ENCODE assay signal across 8 cellular contexts in the genomic region with DNA sequence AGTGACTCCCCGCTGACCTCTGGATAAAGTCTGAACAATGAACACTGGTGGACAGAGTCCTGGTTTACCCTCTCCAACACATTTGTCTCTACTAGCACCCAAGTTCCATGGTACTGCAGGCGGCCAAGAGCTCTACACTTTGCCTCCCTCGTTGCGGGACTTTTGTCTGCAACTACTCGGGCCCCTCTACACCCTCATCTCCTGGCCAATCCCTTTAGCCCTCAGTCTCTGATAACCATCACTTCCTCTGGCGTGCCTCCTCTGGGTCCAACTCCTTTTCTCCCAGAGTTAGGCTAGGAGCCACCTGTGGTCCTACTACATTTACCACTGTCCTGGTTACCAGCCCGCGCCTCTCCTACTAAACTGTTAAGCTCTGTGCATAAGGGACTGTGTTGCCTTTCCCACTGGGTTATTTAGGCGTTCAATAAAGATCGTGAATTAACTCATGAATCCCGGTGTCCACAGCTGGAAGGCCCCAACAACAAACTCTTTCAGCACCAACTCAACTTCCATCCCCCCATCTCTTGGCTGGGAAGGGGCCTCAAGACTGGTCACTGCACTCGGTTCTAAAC. TPM values are rescaled to one million over a fixed set of nuclear protein-coding genes. Genes with fewer than 3 reads are reported as not detected.
DNase-seq lines count a peak whose midpoint lies in the region; ATAC-seq lines count a peak whose summit lies in the region.

No MANE protein-coding gene starts in this region.

- H3K27ac Mint-ChIP-seq in activated naive CD4-positive, alpha-beta T cell treated with anti-CD3 and anti-CD28 coated beads, Interleukin-2, amount 50 U/mL, for 72 hours, result peak overlapping the region; percentile 98

- H3K27me3 ChIP-seq in BLaER1, result no peaks in the 10 kb centered on the region
- no peaks in the 10 kb centered on the region for H3K27me3 ChIP-seq in iPS-15b (ENCODE audit: control insufficient read depth, insufficient read depth, low read length)

- H3K9ac ChIP-seq in BLaER1 (peak overlapping the region; percentile 87), iPS-15b (ENCODE audit: low read depth, low read length) (peak overlapping the region; percentile 85)

- H3K36me3 Mint-ChIP-seq in activated naive CD4-positive, alpha-beta T cell treated with anti-CD3 and anti-CD28 coated beads, Interleukin-2, amount 50 U/mL, for 72 hours, result peaks cover 19 to 23% of the 10 kb centered on the region in 2 donors

- H3K4me3 ChIP-seq in BLaER1 (peak overlapping the region; percentile 86), iPS-15b (ENCODE audit: low read depth, low read length) (peak overlapping the region; percentile 57), skin epidermis (peak overlapping the region; percentile 61 to 90 (median 71))

- H3K36me3 ChIP-seq in BLaER1, result peaks cover 25% of the 10 kb centered on the region
- no peaks in the 10 kb centered on the region for H3K36me3 ChIP-seq in iPS-15b (ENCODE audit: control insufficient read depth, insufficient read depth, low read length)

- H3K4me2 ChIP-seq in BLaER1, result peak overlapping the region; percentile 95

- peak; percentile 25 for DNase-seq in HT-29 (ENCODE audit: low spot score)
- DNase-seq in activated naive CD4-positive, alpha-beta T cell treated with anti-CD3 and anti-CD28 coated beads, Interleukin-2, amount 50 U/mL, for 72 hours (ENCODE audit: low spot score in 2 of 2), result peak in 1 of 2 donors; percentile 3
- no peak for DNase-seq in activated CD8-positive, alpha-beta memory T cell treated with anti-CD3 and anti-CD28 coated beads, Interleukin-2, amount 50 U/mL, for 48 hours
- no peak for DNase-seq in stimulated activated naive CD4-positive, alpha-beta T cell (lab: John Stamatoyannopoulos, UW)

- ATAC-seq in activated naive CD4-positive, alpha-beta T cell treated with anti-CD3 and anti-CD28 coated beads, Interleukin-2, amount 50 U/mL, for 72 hours, result no peak
- no peak for ATAC-seq in HG03097 (IDR thresholded peaks at IDR 0.05; ENCODE audit: low FRiP score, unreplicated experiment)

- H3K4me1 ChIP-seq in BLaER1 (peaks cover 26% of the 10 kb centered on the region), iPS-15b (ENCODE audit: control insufficient read depth, insufficient read depth, low read length) (peaks cover 2% of the 10 kb centered on the region)

- H3K27ac ChIP-seq in BLaER1 (peak overlapping the region; percentile 87), skin epidermis (peak overlapping the region in 20 of 21 experiments; percentile 87 to 99 (median 92))

- 0 out of 2 replicates have a peak, but pooled peaks cover 3% of the 10 kb centered on the region for H3K9me3 ChIP-seq in BLaER1
- H3K9me3 ChIP-seq in iPS-15b (ENCODE audit: control insufficient read depth, insufficient read depth, low read length), result no peaks in the 10 kb centered on the region

- peaks cover 33% of the 10 kb centered on the region for H4K20me1 ChIP-seq in BLaER1

- no peaks in the 10 kb centered on the region for H3K9me3 Mint-ChIP-seq in activated naive CD4-positive, alpha-beta T cell treated with anti-CD3 and anti-CD28 coated beads, Interleukin-2, amount 50 U/mL, for 72 hours

RNA-seq across cellular contexts. Expression of gene HDHD2, which starts 0.8 kb away (rescaled TPM):
- total RNA-seq in HT-29 (2014; rRNA removed; shearing (Covaris generic)), result 8.4 and 12.2 TPM in 2 replicates
- 10 to 100 TPM; 34.2 to 43.6 TPM for total RNA-seq in activated naive CD4-positive, alpha-beta T cell treated with anti-CD3 and anti-CD28 coated beads, Interleukin-2, amount 50 U/mL, for 72 hours

RNA-seq across cellular contexts. Expression of gene IER3IP1, which starts 26.6 kb away (rescaled TPM):
- total RNA-seq in HT-29 (2014; rRNA removed; shearing (Covaris generic)), result 18.9 and 24.6 TPM in 2 replicates
- total RNA-seq in activated naive CD4-positive, alpha-beta T cell treated with anti-CD3 and anti-CD28 coated beads, Interleukin-2, amount 50 U/mL, for 72 hours, result 1 to 10 TPM; 8.6 to 9.7 TPM
